Comparison of ENCODE assay signal across 8 cellular contexts in genomic region chr16:69311533-69312388, GRCh38. TPM values are rescaled to one million over a fixed set of nuclear protein-coding genes. Genes with fewer than 3 reads are reported as not detected.
DNase-seq lines count a peak whose midpoint lies in the region; ATAC-seq and TF ChIP-seq lines count a peak whose summit lies in the region.

No MANE protein-coding gene starts in this region.

- peak; percentile 38 for ATAC-seq in GM21447 (IDR thresholded peaks at IDR 0.05; ENCODE audit: unreplicated experiment)
- peak; percentile 68 for ATAC-seq in mucosa of descending colon

- H3K36me3 ChIP-seq in endocrine pancreas (ENCODE audit: control insufficient read depth, insufficient read depth, low read length) (peaks cover 3% of the 10 kb centered on the region), mucosa of descending colon (ENCODE audit: low read depth) (peaks cover 3% of the 10 kb centered on the region), tibial artery (peaks cover 16 to 36% (median 18%) of the 10 kb centered on the region in 3 donors)

- peak overlapping the region; percentile 71 to 84 for H3K27ac ChIP-seq in tibial artery

- peak; percentile 25 for TF ChIP-seq CTCF in GM10248 (IDR thresholded peaks at IDR 0.05; ENCODE audit: control extremely low read depth, extremely low read depth, low read depth, missing control alignments)
- no peak for TF ChIP-seq CTCF in mucosa of descending colon (IDR thresholded peaks at IDR 0.05)
- TF ChIP-seq CTCF in tibial artery (IDR thresholded peaks at IDR 0.05) = no peak

- peak; percentile 54 for DNase-seq in GM10248 (ENCODE audit: extremely low spot score)
- DNase-seq in HPDE6-E6E7 (ENCODE audit: extremely low spot score) = peak; percentile 54
- peak; percentile 30 to 44 for DNase-seq in activated CD4-positive, alpha-beta T cell treated with anti-CD3 and anti-CD28 coated beads for 4 hours
- DNase-seq in mucosa of descending colon = peak; percentile 46 to 74 (median 74)
- peak in 1 of 2 donors; percentile 75 for DNase-seq in tibial artery
- DNase-seq in putamen (ENCODE audit: low spot score) = no peak

- H3K27me3 ChIP-seq in endocrine pancreas (ENCODE audit: control insufficient read depth, insufficient read depth, low read length) = no peaks in the 10 kb centered on the region
- H3K27me3 ChIP-seq in tibial artery = no peaks in the 10 kb centered on the region

- H3K4me1 ChIP-seq in endocrine pancreas (ENCODE audit: control insufficient read depth, insufficient read depth, low read length) (no peaks in the 10 kb centered on the region), mucosa of descending colon (ENCODE audit: low read depth) (peaks cover 17% of the 10 kb centered on the region), tibial artery (peaks cover 8 to 29% (median 20%) of the 10 kb centered on the region in 4 donors)

- CTCF ChIA-PET in GM10248 (lab: Yijun Ruan, JAX) = interaction anchor here (0.9 to 1.6 kb wide), 13 partner anchors 10 to 443 kb away, joined by 3 to 8 read pairs (median 4); partner anchors contain the start of genes HAS3, NOB1 and PDF

- H3K4me3 ChIP-seq in endocrine pancreas (ENCODE audit: control insufficient read depth, insufficient read depth, low read length) = peak overlapping the region; percentile 37
- H3K4me3 ChIP-seq in mucosa of descending colon = peak overlapping the region; percentile 98
- peak overlapping the region; percentile 72 to 83 for H3K4me3 ChIP-seq in tibial artery

- POLR2A ChIA-PET in GM10248 (lab: Yijun Ruan, JAX) = no interaction called here

- intact Hi-C loops in mucosa of descending colon (cut with DNase I, micrococcal nuclease) = no loop called here
- intact Hi-C loops in tibial artery (cut with DNase I; ENCODE audit: low total_unique reads) = no loop called here

- no peaks in the 10 kb centered on the region for H3K9me3 ChIP-seq in endocrine pancreas (ENCODE audit: control insufficient read depth, low read length)
- no peaks in the 10 kb centered on the region for H3K9me3 ChIP-seq in mucosa of descending colon
- no peaks in the 10 kb centered on the region for H3K9me3 ChIP-seq in tibial artery

- peak overlapping the region; percentile 75 for H3K9ac ChIP-seq in endocrine pancreas (ENCODE audit: control insufficient read depth, insufficient read depth, low read length)

RNA-seq across cellular contexts. Expression of gene VPS4A, which starts 0.6 kb away (rescaled TPM):
- 10 to 100 TPM; 35.9 to 39.6 (median 36.3) TPM for total RNA-seq in mucosa of descending colon

RNA-seq across cellular contexts. Expression of gene PDF, which starts 18.6 kb away (rescaled TPM):
- 10 to 100 TPM in 1 of 3 donors, 1 to 10 TPM in 2; 9.0 to 14.8 (median 10.0) TPM for total RNA-seq in mucosa of descending colon

RNA-seq across cellular contexts. Expression of gene COG8, which starts 27.6 kb away (rescaled TPM):
- total RNA-seq in mucosa of descending colon = 10 to 100 TPM; 35.6 to 38.3 (median 36.8) TPM

RNA-seq across cellular contexts. Expression of gene NIP7, which starts 27.8 kb away (rescaled TPM):
- 10 to 100 TPM; 20.1 to 25.1 (median 22.4) TPM for total RNA-seq in mucosa of descending colon

RNA-seq across cellular contexts. Expression of gene TMED6, which starts 39.8 kb away (rescaled TPM):
- total RNA-seq in mucosa of descending colon = 10 to 100 TPM in 1 of 3 donors, 1 to 10 TPM in 2; 2.2 to 18.1 (median 2.3) TPM

Comparison
In these comparisons a context has a peak if more than half of its experiments do, and no peak if none do; other contexts are left out.
1. H3K4me3 ChIP-seq: peak in every context shown above with its lines; median percentile 98 in mucosa of descending colon; 78 in tibial artery; 37 in endocrine pancreas.